1 cellular context compared by ENCODE assay signal in genomic region chr3:47117803-47118364, GRCh38.
A peak's percentile ranks its signal among the peaks of the same experiment; 100 is the strongest.
TF ChIP-seq lines count a peak whose summit lies in the region.

No MANE protein-coding gene starts in this region.

TF ChIP-seq in SK-N-SH treated with all-trans-retinoic acid at 6 μM for 48 hours, 23 proteins besides CTCF, POLR2A, EP300 and RAD21:
- peak; percentile 43; the same call in 1 of the 2 replicates for TF ChIP-seq TSHZ2 (CRISPR knock-in tag; IDR thresholded peaks at IDR 0.05)
- no peak for TF ChIP-seq CSRNP3 (CRISPR knock-in tag; IDR thresholded peaks at IDR 0.05)
- TF ChIP-seq ZFP3 (CRISPR knock-in tag; IDR thresholded peaks at IDR 0.05) = no peak
- TF ChIP-seq CREB5 (CRISPR knock-in tag; IDR thresholded peaks at IDR 0.05; ENCODE audit: low read depth) = no peak
- TF ChIP-seq PPARA (CRISPR knock-in tag; IDR thresholded peaks at IDR 0.05; ENCODE audit: borderline replicate concordance) = no peak
- peak; percentile 70; the same call in 1 of the 2 replicates for TF ChIP-seq TCF4 (CRISPR knock-in tag; IDR thresholded peaks at IDR 0.05; ENCODE audit: borderline replicate concordance)
- TF ChIP-seq GLIS3 (CRISPR knock-in tag; IDR thresholded peaks at IDR 0.05) = no peak
- TF ChIP-seq ZNF8 (CRISPR knock-in tag; IDR thresholded peaks at IDR 0.05) = no peak; the same call in 1 of the 2 replicates
- no peak for TF ChIP-seq ISL1 (CRISPR knock-in tag; IDR thresholded peaks at IDR 0.05)
